ENCODE assay signal across 8 cellular contexts in the genomic region with DNA sequence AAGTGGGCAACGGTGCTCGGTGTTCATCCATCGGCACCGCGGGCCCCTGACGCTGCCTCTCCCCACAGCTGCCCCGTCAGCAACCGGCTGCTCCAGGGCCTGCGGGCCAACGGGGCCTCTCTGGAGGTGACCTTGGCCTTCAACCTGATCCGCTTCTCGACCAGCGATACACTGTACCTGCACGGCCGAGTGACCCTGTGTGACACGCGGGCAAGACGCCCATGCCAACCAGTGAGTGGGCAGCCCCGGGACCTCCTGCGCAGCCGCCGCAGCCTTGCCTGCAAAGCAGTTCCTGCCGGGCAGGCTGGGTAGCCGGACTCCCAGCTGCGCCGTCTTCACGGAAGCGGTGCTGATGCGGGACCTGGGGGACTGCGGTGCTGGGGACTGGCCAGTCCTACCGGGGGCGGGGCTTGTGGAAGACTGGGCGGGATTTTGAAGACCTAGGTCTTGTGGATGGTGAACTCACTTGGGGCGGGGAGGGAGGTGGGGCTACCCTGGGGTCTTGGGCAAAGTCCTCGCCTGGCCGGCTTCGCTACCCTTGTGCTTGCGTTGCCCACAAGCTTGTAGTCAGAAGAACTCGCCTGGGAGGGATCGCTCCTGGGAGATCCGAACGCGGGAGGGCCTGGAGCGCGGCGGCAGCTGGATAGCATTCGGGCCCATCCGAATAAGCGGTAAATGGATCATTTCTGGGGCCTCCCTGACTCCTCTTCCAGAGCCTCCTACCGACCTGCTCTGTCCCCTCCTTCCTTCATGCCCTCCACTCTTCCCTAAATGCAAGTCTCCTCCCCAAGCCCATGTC. TPM values are rescaled to one million over a fixed set of nuclear protein-coding genes. Genes with fewer than 3 reads are reported as not detected.
DNase-seq lines count a peak whose midpoint lies in the region; ATAC-seq and TF ChIP-seq lines count a peak whose summit lies in the region.

No MANE protein-coding gene starts in this region.

- TF ChIP-seq POLR2A in Peyer's patch (IDR thresholded peaks at IDR 0.05): peak; percentile 38 to 50

- peak overlapping the region; percentile 42 for H2AFZ ChIP-seq in hepatocyte

- H3K4me3 ChIP-seq in AG10803 (ENCODE audit: low read length): peak overlapping the region; percentile 45
- peak overlapping the region; percentile 24 to 57 (median 43) for H3K4me3 ChIP-seq in Peyer's patch
- peak overlapping the region; percentile 34 for H3K4me3 ChIP-seq in hepatocyte

- no peaks in the 10 kb centered on the region for H3K9me3 ChIP-seq in Peyer's patch
- H3K9me3 ChIP-seq in hepatocyte (ENCODE audit: low read depth): no peaks in the 10 kb centered on the region

- H3K9me2 ChIP-seq in hepatocyte (replicated peaks; ENCODE audit: insufficient read depth): no peaks in the 10 kb centered on the region

- H3K36me3 ChIP-seq in Peyer's patch (no peaks in the 10 kb centered on the region), hepatocyte (replicated peaks; ENCODE audit: insufficient read depth, low read depth) (no peaks in the 10 kb centered on the region)

- H3K27me3 ChIP-seq in Peyer's patch: no peaks in the 10 kb centered on the region
- no peaks in the 10 kb centered on the region for H3K27me3 ChIP-seq in hepatocyte

- H3K4me1 ChIP-seq in Peyer's patch: peaks cover 0 to 20% (median 0%) of the 10 kb centered on the region in 4 donors
- no peaks in the 10 kb centered on the region for H3K4me1 ChIP-seq in hepatocyte (ENCODE audit: insufficient read depth)

- no peak for TF ChIP-seq CTCF in AG10803 (conservative IDR thresholded peaks at IDR 0.05; ENCODE audit: low read length)
- no peak for TF ChIP-seq CTCF in Peyer's patch (IDR thresholded peaks at IDR 0.05)
- TF ChIP-seq CTCF in hepatocyte (IDR thresholded peaks at IDR 0.05; ENCODE audit: poor library complexity): no peak

- ATAC-seq in HG02623 (IDR thresholded peaks at IDR 0.05; ENCODE audit: unreplicated experiment): no peak

- DNase-seq in AG10803 (ENCODE audit: low read depth) (no peak), Peyer's patch (peak; percentile 41 to 89 (median 89)), anterior cingulate cortex (lab: John Stamatoyannopoulos, UW) (peak in 54 of 58 donors; percentile 4 to 84 (median 44)), hepatocyte (ENCODE audit: low spot score) (peak; percentile 88), pons (ENCODE audit: low spot score) (peak; percentile 27), NCI-H1694 treated with DMSO at 0.1 percent for 48 hours (lab: John Stamatoyannopoulos, UW) (no peak), NCI-H2171 (lab: John Stamatoyannopoulos, UW) (no peak)

- no peaks in the 10 kb centered on the region for H4K20me1 ChIP-seq in hepatocyte (ENCODE audit: insufficient read depth, poor library complexity, severe bottlenecking)

- 14% methylated on average over 38 of the region's 50 CpGs for WGBS in hepatocyte (ENCODE audit: low lambda C conversion rate, missing lambda C conversion rate)

- H3K4me2 ChIP-seq in hepatocyte: peak overlapping the region; percentile 82

- H3K79me2 ChIP-seq in hepatocyte: no peaks in the 10 kb centered on the region

- peak overlapping the region in 1 of 4 donors; percentile 21 for H3K27ac ChIP-seq in Peyer's patch
- H3K27ac ChIP-seq in hepatocyte: peak overlapping the region; percentile 16

RNA-seq across cellular contexts. Expression of gene CEP85, which starts 8.8 kb away (rescaled TPM):
- total RNA-seq in Peyer's patch: 10 to 100 TPM; 11.0 to 32.2 (median 12.9) TPM
- 11.4 and 14.6 TPM in 2 replicates for total RNA-seq in hepatocyte
- polyA plus RNA-seq in hepatocyte: 12.4 and 15.3 TPM in 2 replicates

RNA-seq across cellular contexts. Expression of gene CATSPER4, which starts 34.8 kb away (rescaled TPM):
- not detected for total RNA-seq in Peyer's patch
- not detected in 2 replicates for total RNA-seq in hepatocyte
- 0.07 TPM in 1 of 2 replicates, not detected in the other for polyA plus RNA-seq in hepatocyte

RNA-seq across cellular contexts. Expression of gene CNKSR1, which starts 47.9 kb away (rescaled TPM):
- total RNA-seq in Peyer's patch (100 to 1,000 TPM in 2 of 4 donors, 10 to 100 TPM in 2; 28.9 to 160 (median 105) TPM), hepatocyte (13.3 and 18.1 TPM in 2 replicates)
- polyA plus RNA-seq in hepatocyte: 31.4 and 38.6 TPM in 2 replicates

RNA-seq across cellular contexts. Expression of gene ZNF593OS, which starts 53.6 kb away (rescaled TPM):
- total RNA-seq in Peyer's patch: not detected
- total RNA-seq in hepatocyte: 0.10 TPM in 1 of 2 replicates, not detected in the other
- 0.45 and 2.1 TPM in 2 replicates for polyA plus RNA-seq in hepatocyte

RNA-seq across cellular contexts. Expression of gene SH3BGRL3, which starts 54.7 kb away (rescaled TPM):
- 10 to 100 TPM; 62.7 to 91.8 (median 89.6) TPM for total RNA-seq in Peyer's patch
- 35.9 and 36.6 TPM in 2 replicates for total RNA-seq in hepatocyte
- polyA plus RNA-seq in hepatocyte: 411 and 420 TPM in 2 replicates

Comparison
In these comparisons a context has a peak if more than half of its experiments do, and no peak if none do; other contexts are left out.
1. DNase-seq: peak in Peyer's patch (3 of 3), anterior cingulate cortex (54 of 58), hepatocyte (single experiment) and pons (single experiment); none in AG10803 (single experiment), NCI-H1694 treated with DMSO at 0.1 percent for 48 hours (single experiment) and NCI-H2171 (single experiment).
2. Peak in every context shown above with its lines, with median percentiles within 50 percentile points of each other: H3K4me3 ChIP-seq.